Comparison of ENCODE assay signal across 8 cellular contexts in genomic region chr1:1724035-1724864, GRCh38. TPM values are rescaled to one million over a fixed set of nuclear protein-coding genes. Genes with fewer than 3 reads are reported as not detected.
A peak's percentile ranks its signal among the peaks of the same experiment; 100 is the strongest.
DNase-seq lines count a peak whose midpoint lies in the region; ATAC-seq and TF ChIP-seq lines count a peak whose summit lies in the region.
"Not testable (repeated sequence)": the region's sequence is repeated elsewhere in the genome, so short reads cannot be mapped to it uniquely, and the experiment has no call there.

Gene CDK11A, minus strand, starts transcription at chr1:1724357. Its CDS starts 1,539 bp downstream, at chr1:1722818.

- not testable (repeated sequence) for H3K36me3 Mint-ChIP-seq in T-helper 17 cell (ENCODE audit: low read depth)

- ATAC-seq in HG02884 (IDR thresholded peaks at IDR 0.05; ENCODE audit: unreplicated experiment), result peak; percentile 85
- ATAC-seq in T-helper 17 cell, result peak; percentile 89

- DNase-seq in GM13976 (ENCODE audit: low spot score) (peak; percentile 95), NCI-H1694 treated with DMSO at 0.1 percent for 48 hours (lab: John Stamatoyannopoulos, UW) (peak; percentile 94), T-helper 17 cell (peak; percentile 92 to 95 (median 93)), amygdala (lab: John Stamatoyannopoulos, UW) (peak; percentile 50 to 99 (median 94)), right atrium auricular region (ENCODE audit: low spot score) (peak; percentile 99), pulmonary artery endothelial cell (ENCODE audit: low read depth, low spot score) (peak; percentile 99), uterus (peak; percentile 98 to 99)

- in situ Hi-C loops in GM13976 (cut with MboI; ENCODE audit: low sequenced_read_pairs, unreplicated experiment), result not testable (repeated sequence)

- peak; percentile 14 to 71 for TF ChIP-seq POLR2A in uterus (IDR thresholded peaks at IDR 0.05)

- intact Hi-C loops in uterus (cut with DNase I; ENCODE audit: low total_unique reads), result not testable (repeated sequence)

- peaks cover 15% of the 10 kb centered on the region for H3K4me1 Mint-ChIP-seq in T-helper 17 cell

- not testable (repeated sequence) for H3K4me1 ChIP-seq in right atrium auricular region, uterus

- not testable (repeated sequence) for H3K27me3 Mint-ChIP-seq in T-helper 17 cell

- peak within 1 kb of the TSS; percentile 97 for H3K27ac Mint-ChIP-seq in T-helper 17 cell

- H3K36me3 ChIP-seq in right atrium auricular region, result peaks cover 19% of the 10 kb centered on the region
- H3K36me3 ChIP-seq in uterus, result not testable (repeated sequence)

- not testable (repeated sequence) for H3K9me3 ChIP-seq in T-helper 17 cell (ENCODE audit: control insufficient read depth, low read length, poor library complexity, severe bottlenecking); right atrium auricular region; uterus

- peak within 1 kb of the TSS; percentile 95 for H3K4me3 Mint-ChIP-seq in T-helper 17 cell

- peak within 1 kb of the TSS; percentile 82 to 89 for H3K27ac ChIP-seq in right atrium auricular region
- H3K27ac ChIP-seq in uterus, result peak within 1 kb of the TSS; percentile 69 to 94

- H3K4me3 ChIP-seq in right atrium auricular region, result peak within 1 kb of the TSS; percentile 65 to 82
- H3K4me3 ChIP-seq in uterus, result peak within 1 kb of the TSS; percentile 55 to 75

- TF ChIP-seq CTCF in GM13976 (IDR thresholded peaks at IDR 0.05; ENCODE audit: borderline replicate concordance, control extremely low read depth, extremely low read depth, insufficient read depth, missing control alignments), result not testable (repeated sequence)
- TF ChIP-seq CTCF in right atrium auricular region (IDR thresholded peaks at IDR 0.05) (peak in 1 of 2 donors; percentile 49), uterus (IDR thresholded peaks at IDR 0.05) (peak in 3 of 4 experiments; percentile 22 to 43 (median 30))

- H3K27me3 ChIP-seq in right atrium auricular region, uterus: not testable (repeated sequence)

RNA-seq across cellular contexts. Expression of gene CDK11A, which starts in this region (rescaled TPM):
- total RNA-seq in T-helper 17 cell (100 to 1,000 TPM; 218 to 232 TPM), right atrium auricular region (1 to 10 TPM; 4.3 to 8.2 TPM), pulmonary artery endothelial cell (8.1 and 15.9 TPM in 2 replicates), uterus (10 to 100 TPM in 2 of 4 donors, 1 to 10 TPM in 2; 1.8 to 60.0 (median 7.5) TPM)

Comparison
In these comparisons a context has a peak if more than half of its experiments do, and no peak if none do; other contexts are left out.
1. Peak in every context shown above with its lines: DNase-seq, ATAC-seq, H3K4me3 ChIP-seq and H3K27ac ChIP-seq.